In genomic region chr16:31714899-31715504, GRCh38 we compare ENCODE assay signal across 10 cellular contexts.
DNase-seq lines count a peak whose midpoint lies in the region; TF ChIP-seq lines count a peak whose summit lies in the region.
"Had no signal": no experiment of that assay in that cellular context is flagged by ENCODE, and none has a peak within 500 bp of the region (broad histone marks: within the 10 kb centered on the region; RNA-seq: fewer than 3 reads in every experiment).

No MANE protein-coding gene starts in this region.

- no peak for TF ChIP-seq EP300 in ovary (IDR thresholded peaks at IDR 0.05)

- H3K4me3 ChIP-seq in Loucy (ENCODE audit: low read length, poor library complexity, severe bottlenecking) (peak overlapping the region; percentile 86), coronary artery (peak overlapping the region; percentile 86), osteoblast (ENCODE audit: insufficient read depth, low read length) (peak overlapping the region; percentile 6), ovary (no peak overlapping the region)

- no peaks in the 10 kb centered on the region for H3K27me3 Mint-ChIP-seq in T-helper 1 cell treated with Interleukin-12 subunit alpha and Interleukin-12 subunit beta and Interleukin-4 antibody, amounts not matched to agents 30 μg/mL and 1 μg/mL, for 36 hours (ENCODE audit: low read depth)

- 63 to 75% (median 73%) methylated on average over 2 of the region's 2 CpGs for WGBS in ovary, 3 donors

- H3K36me3 ChIP-seq in Loucy (ENCODE audit: insufficient read depth, low read length) (no peaks in the 10 kb centered on the region), osteoblast (ENCODE audit: insufficient read depth, low read length) (peaks cover 7% of the 10 kb centered on the region), ovary (no peaks in the 10 kb centered on the region)

- H3K27me3 ChIP-seq in Loucy (ENCODE audit: insufficient read depth, low read length, poor library complexity, severe bottlenecking) (no peaks in the 10 kb centered on the region), osteoblast (ENCODE audit: insufficient read depth, low read length) (no peaks in the 10 kb centered on the region), ovary (no peaks in the 10 kb centered on the region)

- peaks cover 7% of the 10 kb centered on the region for H3K9me3 Mint-ChIP-seq in T-helper 1 cell treated with Interleukin-12 subunit alpha and Interleukin-12 subunit beta and Interleukin-4 antibody, amounts not matched to agents 30 μg/mL and 1 μg/mL, for 36 hours

- H3K9me3 ChIP-seq in Loucy (ENCODE audit: insufficient read depth, low read depth, low read length) (no peaks in the 10 kb centered on the region), osteoblast (ENCODE audit: low read depth, low read length) (no peaks in the 10 kb centered on the region), ovary (no peaks in the 10 kb centered on the region)

- H3K4me2 ChIP-seq in Loucy (ENCODE audit: low read depth, low read length, poor library complexity, severe bottlenecking) (peak overlapping the region; percentile 94), osteoblast (ENCODE audit: insufficient read depth, low read length) (peak overlapping the region; percentile 75)

- intact Hi-C loops in ovary (cut with DNase I) = no loop called here

- no peaks in the 10 kb centered on the region for H3K9me2 ChIP-seq in Loucy (replicated peaks; ENCODE audit: low read depth, low read length)

- no peak overlapping the region for H3K27ac ChIP-seq in coronary artery
- H3K27ac ChIP-seq in osteoblast (ENCODE audit: low read depth, low read length) = no peak overlapping the region
- no peak overlapping the region for H3K27ac ChIP-seq in ovary

- peak overlapping the region; percentile 98 for H3K4me3 Mint-ChIP-seq in T-helper 1 cell treated with Interleukin-12 subunit alpha and Interleukin-12 subunit beta and Interleukin-4 antibody, amounts not matched to agents 30 μg/mL and 1 μg/mL, for 36 hours

- H3K36me3 Mint-ChIP-seq in T-helper 1 cell treated with Interleukin-12 subunit alpha and Interleukin-12 subunit beta and Interleukin-4 antibody, amounts not matched to agents 30 μg/mL and 1 μg/mL, for 36 hours (ENCODE audit: low read depth) = peaks cover 58% of the 10 kb centered on the region

- DNase-seq in T-helper 1 cell (no peak), coronary artery (ENCODE audit: low spot score) (no peak), osteoblast (ENCODE audit: insufficient read length, low spot score, missing footprints) (peak; percentile 87), ovary (no peak), NCI-H748 (lab: John Stamatoyannopoulos, UW; ENCODE audit: unreplicated experiment) (no peak), NCI-H187 (lab: John Stamatoyannopoulos, UW) (no peak)
- DNase-seq: amygdala, NCI-H1417 had no signal

- no peak for TF ChIP-seq CTCF in Loucy (conservative IDR thresholded peaks at IDR 0.05; ENCODE audit: low read length)
- TF ChIP-seq CTCF in coronary artery (IDR thresholded peaks at IDR 0.05) = no peak
- TF ChIP-seq CTCF in osteoblast (IDR thresholded peaks at IDR 0.05; ENCODE audit: extremely low read depth, low read depth, low read length) = no peak
- TF ChIP-seq CTCF in ovary (IDR thresholded peaks at IDR 0.05) = no peak

- H4K20me1 ChIP-seq in Loucy (ENCODE audit: insufficient read depth, low read length, poor library complexity, severe bottlenecking) (peaks cover 16% of the 10 kb centered on the region), osteoblast (ENCODE audit: insufficient read depth, low read length) (peaks cover 23% of the 10 kb centered on the region)

- no peak for TF ChIP-seq POLR2A in ovary (IDR thresholded peaks at IDR 0.05)

- H3K27ac Mint-ChIP-seq in T-helper 1 cell treated with Interleukin-12 subunit alpha and Interleukin-12 subunit beta and Interleukin-4 antibody, amounts not matched to agents 30 μg/mL and 1 μg/mL, for 36 hours = peak overlapping the region; percentile 99

- H2AFZ ChIP-seq in Loucy (ENCODE audit: low read length) = no peak overlapping the region
- H2AFZ ChIP-seq in osteoblast (ENCODE audit: low read length) = no peak overlapping the region

- H3K4me1 Mint-ChIP-seq in T-helper 1 cell treated with Interleukin-12 subunit alpha and Interleukin-12 subunit beta and Interleukin-4 antibody, amounts not matched to agents 30 μg/mL and 1 μg/mL, for 36 hours (ENCODE audit: low read depth) = peaks cover 29% of the 10 kb centered on the region

- H3K79me2 ChIP-seq in Loucy (ENCODE audit: insufficient read depth, low read length) = peaks cover 42% of the 10 kb centered on the region
- peaks cover 58% of the 10 kb centered on the region for H3K79me2 ChIP-seq in osteoblast (ENCODE audit: insufficient read depth, low read length)

- H3K4me1 ChIP-seq in Loucy (ENCODE audit: insufficient read depth, low read length, poor library complexity, severe bottlenecking) (peaks cover 38% of the 10 kb centered on the region), osteoblast (ENCODE audit: insufficient read depth, low read length) (peaks cover 11% of the 10 kb centered on the region), ovary (ENCODE audit: insufficient read depth) (peaks cover 2% of the 10 kb centered on the region)

- no peaks in the 10 kb centered on the region for H3F3A ChIP-seq in Loucy (ENCODE audit: low read depth)

- peak overlapping the region; percentile 93 for H3K9ac ChIP-seq in Loucy (ENCODE audit: low read depth, low read length, poor library complexity, severe bottlenecking)
